Comparison of ENCODE assay signal across 1 cellular context in the genomic region with DNA sequence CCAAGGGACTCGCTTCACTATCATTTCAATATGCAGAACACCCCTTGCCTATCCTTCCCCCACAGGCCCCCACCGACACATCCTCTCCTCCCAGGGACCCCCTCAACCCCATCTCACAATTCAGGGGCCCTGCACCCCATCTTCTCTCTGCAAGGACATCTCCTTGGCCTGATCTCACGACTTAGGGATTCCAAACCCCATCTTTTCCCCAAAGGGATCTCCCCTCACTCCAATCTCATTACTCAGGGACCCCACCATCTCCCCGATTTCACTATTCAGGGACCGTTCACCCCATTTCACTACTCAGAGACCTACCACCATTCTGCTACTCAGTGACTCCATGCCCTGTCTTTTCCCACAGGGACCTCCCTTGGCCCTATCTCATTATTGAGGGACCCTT.
TF ChIP-seq lines count a peak whose summit lies in the region.

No MANE protein-coding gene starts in this region.

TF ChIP-seq in endothelial cell of umbilical vein, 7 proteins besides CTCF, POLR2A, EP300 and RAD21:
- no peak for TF ChIP-seq GATA2 (IDR thresholded peaks at IDR 0.05; ENCODE audit: insufficient read depth, insufficient read length, low read depth, low read length)
- no peak for TF ChIP-seq POLR2AphosphoS5 (IDR thresholded peaks at IDR 0.05; ENCODE audit: insufficient read depth, low read depth, low read length)
- no peak for TF ChIP-seq JUN (IDR thresholded peaks at IDR 0.05; ENCODE audit: borderline replicate concordance, insufficient read depth, insufficient read length, low read depth)
- no peak for TF ChIP-seq MAX (IDR thresholded peaks at IDR 0.05; ENCODE audit: insufficient read depth, insufficient read length)
- no peak for TF ChIP-seq MYC (IDR thresholded peaks at IDR 0.05; ENCODE audit: low read depth, low read length)
- TF ChIP-seq FOS (IDR thresholded peaks at IDR 0.05; ENCODE audit: borderline replicate concordance, insufficient read depth, low read length), result no peak
- TF ChIP-seq EZH2 (IDR thresholded peaks at IDR 0.05; ENCODE audit: borderline replicate concordance, low read depth, low read length, severe bottlenecking), result no peak
TF ChIP-seq in endothelial cell of umbilical vein: peak in this region for 0.
